ENCODE assay signal across 25 cellular contexts in genomic region chr6:36296240-36296639, GRCh38.
DNase-seq lines count a peak whose midpoint lies in the region; ATAC-seq and TF ChIP-seq lines count a peak whose summit lies in the region.
"Had no signal": no experiment of that assay in that cellular context is flagged by ENCODE, and none has a peak within 500 bp of the region (broad histone marks: within the 10 kb centered on the region; RNA-seq: fewer than 3 reads in every experiment).

No MANE protein-coding gene starts in this region.

- H3K27ac ChIP-seq in substantia nigra (ENCODE audit: low read depth, low read length, poor library complexity, severe bottlenecking) = no peak overlapping the region
- H3K27ac ChIP-seq: left ventricle myocardium inferior, right atrium auricular region, SK-N-MC, thoracic aorta had no signal

- no peak overlapping the region for H3K4me3 Mint-ChIP-seq in activated naive CD8-positive, alpha-beta T cell treated with anti-CD3 and anti-CD28 coated beads, Interleukin-2, amount 50 U/mL, for 24 hours
- H3K4me3 Mint-ChIP-seq: activated CD4-positive, alpha-beta T cell treated with anti-CD3 and anti-CD28 coated beads, Interleukin-2, amount 10 ng/mL, durations not matched to agents 7 days and 5 days; activated T-cell treated with anti-CD3 and anti-CD28 coated beads, Interleukin-2, amount 50 U/mL, for 4 hours; B cell; central memory CD8-positive, alpha-beta T cell; WTC11 had no signal

- no peaks in the 10 kb centered on the region for H3K9me3 Mint-ChIP-seq in activated naive CD8-positive, alpha-beta T cell treated with anti-CD3 and anti-CD28 coated beads, Interleukin-2, amount 50 U/mL, for 24 hours
- H3K9me3 Mint-ChIP-seq: activated CD4-positive, alpha-beta T cell treated with anti-CD3 and anti-CD28 coated beads, Interleukin-2, amount 10 ng/mL, durations not matched to agents 7 days and 5 days; activated T-cell treated with anti-CD3 and anti-CD28 coated beads, Interleukin-2, amount 50 U/mL, for 4 hours; central memory CD8-positive, alpha-beta T cell; WTC11 had no signal

- ATAC-seq in HG02981 (IDR thresholded peaks at IDR 0.05; ENCODE audit: unreplicated experiment) = no peak
- ATAC-seq in activated naive CD8-positive, alpha-beta T cell treated with anti-CD3 and anti-CD28 coated beads, Interleukin-2, amount 50 U/mL, for 24 hours = no peak
- ATAC-seq: activated T-cell treated with anti-CD3 and anti-CD28 coated beads, Interleukin-2, amount 50 U/mL, for 4 hours; stimulated activated naive CD8-positive, alpha-beta T cell treated with anti-CD3 and anti-CD28 coated beads, Interleukin-15, Interleukin-2, amounts not matched to agents 100 U/mL and 50 U/mL, for 24 hours; WTC11 had no signal

- H3K36me3 Mint-ChIP-seq in activated naive CD8-positive, alpha-beta T cell treated with anti-CD3 and anti-CD28 coated beads, Interleukin-2, amount 50 U/mL, for 24 hours (ENCODE audit: low read depth) = no peaks in the 10 kb centered on the region
- H3K36me3 Mint-ChIP-seq: WTC11 had no signal

- no peaks in the 10 kb centered on the region for H3K4me1 Mint-ChIP-seq in activated naive CD8-positive, alpha-beta T cell treated with anti-CD3 and anti-CD28 coated beads, Interleukin-2, amount 50 U/mL, for 24 hours
- H3K4me1 Mint-ChIP-seq: activated CD4-positive, alpha-beta T cell treated with anti-CD3 and anti-CD28 coated beads, Interleukin-2, amount 10 ng/mL, durations not matched to agents 7 days and 5 days; B cell; central memory CD8-positive, alpha-beta T cell had no signal

- TF ChIP-seq CTCF in AG09309 (IDR thresholded peaks at IDR 0.05; ENCODE audit: control insufficient read depth, insufficient read depth, low read depth, low read length, missing control alignments) (no peak), cardiac fibroblast (IDR thresholded peaks at IDR 0.05; ENCODE audit: low read depth, low read length) (no peak)

- H3K27me3 Mint-ChIP-seq in activated naive CD8-positive, alpha-beta T cell treated with anti-CD3 and anti-CD28 coated beads, Interleukin-2, amount 50 U/mL, for 24 hours = peaks cover 6% of the 10 kb centered on the region

- peak; percentile 57 for DNase-seq in AG09309 (ENCODE audit: low read depth)
- DNase-seq in GM04503 (ENCODE audit: low read depth) = peak; percentile 33
- DNase-seq in cardiac fibroblast (ENCODE audit: low read depth in 2 of 2) = peak; percentile 38 to 69
- peak; percentile 25 for DNase-seq in hepatic stellate cell (ENCODE audit: low spot score)
- no peak for DNase-seq in activated CD4-positive, alpha-beta T cell treated with anti-CD3 and anti-CD28 coated beads for 4 hours
- no peak for DNase-seq in substantia nigra (lab: John Stamatoyannopoulos, UW)
- DNase-seq in activated naive CD8-positive, alpha-beta T cell treated with anti-CD3 and anti-CD28 coated beads, Interleukin-2, amount 50 U/mL, for 24 hours = no peak
- DNase-seq: activated CD4-positive, alpha-beta T cell treated with anti-CD3 and anti-CD28 coated beads, Interleukin-2, amount 10 ng/mL, durations not matched to agents 7 days and 5 days; activated T-cell treated with anti-CD3 and anti-CD28 coated beads, Interleukin-2, amount 50 U/mL, for 4 hours; glutamatergic neuron; left ventricle myocardium inferior; NCI-H1105 treated with DMSO at 0.1 percent for 48 hours; NCI-H187 treated with DMSO at 0.1 percent for 48 hours; NCI-H526 treated with DMSO at 0.1 percent for 48 hours; NK-92 treated with Interleukin-12 subunit alpha and Interleukin-12 subunit beta, amount 100 ng/mL, for 24 hours; posterior cingulate gyrus; stimulated activated naive CD8-positive, alpha-beta T cell treated with anti-CD3 and anti-CD28 coated beads, Interleukin-15, Interleukin-2, amounts not matched to agents 100 U/mL and 50 U/mL, for 24 hours had no signal

- H3K27ac Mint-ChIP-seq in activated naive CD8-positive, alpha-beta T cell treated with anti-CD3 and anti-CD28 coated beads, Interleukin-2, amount 50 U/mL, for 24 hours = no peak overlapping the region
- H3K27ac Mint-ChIP-seq: activated CD4-positive, alpha-beta T cell treated with anti-CD3 and anti-CD28 coated beads, Interleukin-2, amount 10 ng/mL, durations not matched to agents 7 days and 5 days; B cell; WTC11 had no signal

- no peak overlapping the region for H3K4me3 ChIP-seq in AG09309 (ENCODE audit: control insufficient read depth, low read depth, low read length)
- no peak overlapping the region for H3K4me3 ChIP-seq in cardiac fibroblast (replicated peaks in 1 of 2; ENCODE audit: low read depth in 2 of 2, low read length in 2 of 2)
- H3K4me3 ChIP-seq: left ventricle myocardium inferior, right atrium auricular region, SK-N-MC, smooth muscle cell, thoracic aorta had no signal

Comparison
In these comparisons a context has a peak if more than half of its experiments do, and no peak if none do; other contexts are left out.
1. DNase-seq: peak in AG09309 (single experiment), GM04503 (single experiment), cardiac fibroblast (2 of 2) and hepatic stellate cell (single experiment); none in activated CD4-positive, alpha-beta T cell treated with anti-CD3 and anti-CD28 coated beads for 4 hours (0 of 2), substantia nigra (0 of 49) and activated naive CD8-positive, alpha-beta T cell treated with anti-CD3 and anti-CD28 coated beads, Interleukin-2, amount 50 U/mL, for 24 hours (single experiment).